In the genomic region with DNA sequence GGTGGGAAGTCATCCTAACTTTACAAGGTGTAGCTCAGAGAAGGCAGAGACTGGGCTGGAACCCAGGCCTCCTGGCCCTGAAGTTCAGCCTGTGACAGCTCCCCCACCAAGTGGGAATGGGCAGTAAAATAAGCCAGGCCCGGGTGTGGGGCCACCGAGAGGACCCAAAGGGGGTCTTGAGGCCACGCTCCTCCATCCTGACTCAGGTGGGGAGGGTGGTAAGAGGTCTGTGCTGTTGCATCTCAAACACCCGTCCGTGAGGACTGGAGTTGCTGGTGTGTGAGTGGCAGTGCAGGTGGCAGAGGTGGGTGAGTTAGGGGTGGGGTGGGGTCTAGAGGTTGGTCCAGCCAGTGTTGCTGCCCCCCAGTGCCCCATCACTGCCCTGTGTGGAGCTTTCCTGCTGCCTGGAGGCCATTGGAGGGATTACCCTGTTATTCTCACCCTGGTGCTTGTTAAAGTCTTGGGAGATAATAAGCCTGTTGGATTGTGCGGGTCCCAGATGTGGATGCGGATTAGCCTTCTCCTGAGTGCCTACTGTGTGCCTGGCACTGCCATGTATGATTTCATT, we compare ENCODE assay signal across 1 cellular context.
TF ChIP-seq lines count a peak whose summit lies in the region.

No MANE protein-coding gene starts in this region.

TF ChIP-seq in GM23338, 12 proteins besides CTCF, POLR2A, EP300 and RAD21 (continued from another document):
- no peak for TF ChIP-seq EZH2 (IDR thresholded peaks at IDR 0.05; ENCODE audit: low read depth, unreplicated experiment)
- TF ChIP-seq CREB1 (CRISPR knock-in tag; IDR thresholded peaks at IDR 0.05; ENCODE audit: low read depth) = no peak
- TF ChIP-seq ZNF114 (CRISPR knock-in tag; IDR thresholded peaks at IDR 0.05) = no peak
- TF ChIP-seq NANOG (IDR thresholded peaks at IDR 0.05; ENCODE audit: borderline replicate concordance) = no peak
